26 cellular contexts compared by ENCODE assay signal in genomic region chr10:56745490-56745889, GRCh38.
"Had no signal": no experiment of that assay in that cellular context is flagged by ENCODE, and none has a peak within 500 bp of the region (broad histone marks: within the 10 kb centered on the region; RNA-seq: fewer than 3 reads in every experiment).

No MANE protein-coding gene starts in this region.

- H3K27ac ChIP-seq: colonic mucosa, epithelial cell of prostate, gastrocnemius medialis, left lung, prostate gland, right atrium auricular region, suprapubic skin, transverse colon, upper lobe of right lung, uterus had no signal

- H3K9me3 ChIP-seq: colonic mucosa, gastrocnemius medialis, left lung, prostate gland, right atrium auricular region, suprapubic skin, transverse colon, upper lobe of right lung, uterus had no signal

- H3K4me2 ChIP-seq: smooth muscle cell had no signal

- H3K27me3 ChIP-seq: colonic mucosa, gastrocnemius medialis, left lung, right atrium auricular region, suprapubic skin, transverse colon, upper lobe of right lung, uterus had no signal

- H3K4me1 ChIP-seq: colonic mucosa, gastrocnemius medialis, left lung, prostate gland, right atrium auricular region, suprapubic skin, transverse colon, upper lobe of right lung, uterus had no signal

- H3K36me3 ChIP-seq: colonic mucosa, gastrocnemius medialis, left lung, prostate gland, right atrium auricular region, suprapubic skin, transverse colon, upper lobe of right lung, uterus had no signal

- DNase-seq: colonic mucosa; effector CD8-positive, alpha-beta T cell; endodermal cell; foreskin fibroblast; gastrocnemius medialis; head of caudate nucleus; left cardiac atrium; left lung; natural killer cell; nucleus accumbens; stimulated activated CD4-positive, alpha-beta T cell treated with anti-CD3 and anti-CD28 coated beads, Interleukin-12 subunit alpha, Interleukin-12 subunit beta, amount 100 ng/mL, for 4 hours; stimulated activated CD4-positive, alpha-beta T cell treated with anti-CD3 and anti-CD28 coated beads, Interleukin-1b, Interleukin-23, amount 100 ng/mL, for 48 hours; stimulated activated CD4-positive, alpha-beta T cell treated with anti-CD3 and anti-CD28 coated beads, Interleukin-4, amount 100 ng/mL, for 1 hour; stimulated activated CD8-positive, alpha-beta memory T cell treated with anti-CD3 and anti-CD28 coated beads, Interleukin-4, amount 100 ng/mL, for 48 hours; stimulated activated naive CD4-positive, alpha-beta T cell; stimulated activated naive CD8-positive, alpha-beta T cell treated with anti-CD3 and anti-CD28 coated beads, Interleukin-15, amount 100 ng/mL, for 72 hours; transverse colon; upper lobe of right lung; uterus had no signal

- ATAC-seq: esophagus mucosa; gastrocnemius medialis; left cardiac atrium; left lung; natural killer cell; sciatic nerve; stimulated activated naive CD8-positive, alpha-beta T cell treated with anti-CD3 and anti-CD28 coated beads, Interleukin-15, amount 100 ng/mL, for 72 hours; upper lobe of right lung had no signal

- H3K4me3 ChIP-seq: colonic mucosa, gastrocnemius medialis, left lung, prostate gland, right atrium auricular region, smooth muscle cell, suprapubic skin, transverse colon, upper lobe of right lung, uterus had no signal
